Comparison of ENCODE assay signal across 12 cellular contexts in the genomic region with DNA sequence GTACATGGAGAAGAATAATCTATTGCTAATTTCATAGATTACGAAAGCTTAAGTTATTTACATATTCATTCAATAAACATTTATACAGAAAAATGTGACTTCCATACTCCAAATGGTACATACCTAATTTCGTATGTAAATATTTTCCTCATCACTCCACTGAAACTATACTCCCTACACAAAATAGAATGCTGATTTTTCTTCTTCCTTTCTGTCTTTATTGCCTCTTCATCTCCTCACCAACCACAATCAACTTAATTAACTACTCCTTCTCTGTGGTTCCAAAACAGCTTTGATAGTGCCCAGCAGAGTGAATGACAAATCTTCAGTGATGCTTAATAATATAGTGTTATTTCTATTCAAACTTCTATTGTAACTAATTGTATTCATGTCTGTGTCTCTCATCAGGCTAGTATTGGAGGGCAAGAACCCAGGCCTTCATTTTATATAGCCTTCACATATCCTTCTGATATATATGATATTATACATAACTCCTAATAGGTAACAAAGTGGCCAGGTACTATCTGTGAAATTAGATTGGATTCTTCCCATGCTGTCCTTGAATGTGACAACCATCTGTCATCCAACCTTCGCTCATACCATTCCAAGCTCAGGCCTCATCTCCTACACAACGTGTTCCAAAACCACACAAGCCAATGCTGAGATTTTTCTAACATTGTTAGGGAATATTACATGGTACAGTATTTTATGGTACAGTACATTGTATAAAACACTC. TPM values are rescaled to one million over a fixed set of nuclear protein-coding genes. Genes with fewer than 3 reads are reported as not detected.
DNase-seq lines count a peak whose midpoint lies in the region; FAIRE-seq and TF ChIP-seq lines count a peak whose summit lies in the region.
"Had no signal": no experiment of that assay in that cellular context is flagged by ENCODE, and none has a peak within 500 bp of the region (broad histone marks: within the 10 kb centered on the region; RNA-seq: fewer than 3 reads in every experiment).

No MANE protein-coding gene starts in this region.

- TF ChIP-seq POLR2A in esophagus muscularis mucosa (IDR thresholded peaks at IDR 0.05; ENCODE audit: low read depth), result no peak

- H3K9ac ChIP-seq in skeletal muscle tissue (ENCODE audit: low read depth in 1 of 3, low read length in 3 of 3), result no peak overlapping the region

- no TSS peak for BruUV-seq in PC-9 (replicated peaks; lab: Mats Ljungman, UMichigan)

- H3K27ac ChIP-seq in PC-9, result no peak overlapping the region
- peak overlapping the region; percentile 96 to 100 (median 98) for H3K27ac ChIP-seq in esophagus muscularis mucosa (replicated peaks in 1 of 4)
- peak overlapping the region; percentile 51 for H3K27ac ChIP-seq in skeletal muscle tissue (ENCODE audit: low read depth, low read length)

- H3K27me3 ChIP-seq in PC-9 (ENCODE audit: insufficient read depth, low read depth), result no peaks in the 10 kb centered on the region
- H3K27me3 ChIP-seq in esophagus muscularis mucosa, result no peaks in the 10 kb centered on the region
- no peaks in the 10 kb centered on the region for H3K27me3 ChIP-seq in skeletal muscle tissue (ENCODE audit: control insufficient read depth in 3 of 3, insufficient read depth in 3 of 3, low read length in 3 of 3)

- H3K79me2 ChIP-seq in PC-9 (ENCODE audit: low read depth), result peaks cover 100% of the 10 kb centered on the region

- POLR2A ChIA-PET in PC-9 (lab: Charles Lee; ENCODE audit: unreplicated experiment), result interaction anchor here (1.0 kb wide), 1 partner anchor 28 kb away, joined by 6 read pairs; no protein-coding TSS in a partner anchor

- intact Hi-C loops in PC-9 (cut with micrococcal nuclease; ENCODE audit: unreplicated experiment) (loop anchor here (5.0 to 10.0 kb wide), 2 partner anchors 35 to 608 kb away; partner anchors contain the start of gene EPC1), esophagus muscularis mucosa (cut with DNase I) (no loop called here)

- H3K9me3 ChIP-seq in PC-9 (ENCODE audit: insufficient read depth, low read depth) (no peaks in the 10 kb centered on the region), esophagus muscularis mucosa (no peaks in the 10 kb centered on the region), skeletal muscle tissue (ENCODE audit: control insufficient read depth in 3 of 3, low read length in 3 of 3) (no peaks in the 10 kb centered on the region)
- H3K9me3 ChIP-seq: mucosa of descending colon had no signal

- H3K36me3 ChIP-seq in PC-9 (ENCODE audit: low read depth), result peaks cover 40% of the 10 kb centered on the region
- no peaks in the 10 kb centered on the region for H3K36me3 ChIP-seq in esophagus muscularis mucosa
- no peaks in the 10 kb centered on the region for H3K36me3 ChIP-seq in skeletal muscle tissue (ENCODE audit: control insufficient read depth in 3 of 3, insufficient read depth in 3 of 3, low read length in 3 of 3)

- WGBS in esophagus muscularis mucosa, result 78% methylated on average over 4 of the region's 4 CpGs

- no peak for TF ChIP-seq EP300 in esophagus muscularis mucosa (IDR thresholded peaks at IDR 0.05)

- peak; percentile 33 for FAIRE-seq in G401.6 (lab: Jason Lieb, UNC)
- FAIRE-seq: D721Med, GM12892 had no signal

- H3K4me3 ChIP-seq in PC-9 (no peak overlapping the region), esophagus muscularis mucosa (peak overlapping the region; percentile 96 to 100 (median 99)), skeletal muscle tissue (ENCODE audit: low read length in 3 of 3) (no peak overlapping the region)
- H3K4me3 ChIP-seq: mucosa of descending colon had no signal

- CTCF ChIA-PET in PC-9 (lab: Charles Lee), result interaction anchor here (0.6 kb wide), 1 partner anchor 10 kb away, joined by 10 read pairs; no protein-coding TSS in a partner anchor

- H4K20me1 ChIP-seq in PC-9 (ENCODE audit: insufficient read depth), result peaks cover 64% of the 10 kb centered on the region

- DNase-seq in PC-9 (no peak), esophagus muscularis mucosa (ENCODE audit: extremely low spot score) (no peak), T-helper 1 cell (no peak), kidney tubule cell (ENCODE audit: low spot score) (no peak), GM13976 (ENCODE audit: low spot score) (no peak)
- DNase-seq: mucosa of descending colon, NCI-H187, NCI-H82 had no signal

- H3F3A ChIP-seq in PC-9 (ENCODE audit: insufficient read depth, low read depth), result no peaks in the 10 kb centered on the region

- TF ChIP-seq CTCF in PC-9 (conservative IDR thresholded peaks at IDR 0.05) (no peak), esophagus muscularis mucosa (IDR thresholded peaks at IDR 0.05) (no peak), GM13976 (IDR thresholded peaks at IDR 0.05; ENCODE audit: borderline replicate concordance, control extremely low read depth, extremely low read depth, insufficient read depth, missing control alignments) (no peak)

- in situ Hi-C loops in GM13976 (cut with MboI; ENCODE audit: low sequenced_read_pairs, unreplicated experiment), result no loop called here

- H3K4me1 ChIP-seq in PC-9 (replicated peaks; ENCODE audit: insufficient read depth) (peaks cover 58% of the 10 kb centered on the region), esophagus muscularis mucosa (peaks cover 71 to 82% (median 76%) of the 10 kb centered on the region in 4 donors), skeletal muscle tissue (ENCODE audit: control insufficient read depth in 3 of 3, insufficient read depth in 3 of 3, low read length in 3 of 3) (peaks cover 25 to 48% (median 32%) of the 10 kb centered on the region in 3 donors)

- H3K4me2 ChIP-seq in PC-9, result peak overlapping the region; percentile 9

- H3K9me2 ChIP-seq in PC-9 (ENCODE audit: insufficient read depth), result no peaks in the 10 kb centered on the region

- H2AFZ ChIP-seq in PC-9, result no peak overlapping the region

RNA-seq across cellular contexts. Expression of gene ITGB1, which starts 5.3 kb away (rescaled TPM):
- total RNA-seq in PC-9 (2021) (307 and 421 TPM in 2 replicates), esophagus muscularis mucosa (1,000 to 10,000 TPM; 1,385 to 1,873 (median 1,661) TPM), skeletal muscle tissue (363 TPM)

Comparison
In these comparisons a context has a peak if more than half of its experiments do, and no peak if none do; other contexts are left out.
1. H3K4me3 ChIP-seq: peak in esophagus muscularis mucosa (4 of 4); none in PC-9 (single experiment) and skeletal muscle tissue (0 of 3).